24 cellular contexts compared by ENCODE assay signal in genomic region chr2:38733300-38733971, GRCh38. TPM values are rescaled to one million over a fixed set of nuclear protein-coding genes. Genes with fewer than 3 reads are reported as not detected.
DNase-seq lines count a peak whose midpoint lies in the region; ATAC-seq, FAIRE-seq and TF ChIP-seq lines count a peak whose summit lies in the region.
"Had no signal": no experiment of that assay in that cellular context is flagged by ENCODE, and none has a peak within 500 bp of the region (broad histone marks: within the 10 kb centered on the region; RNA-seq: fewer than 3 reads in every experiment).

No MANE protein-coding gene starts in this region.

- TF ChIP-seq POLR2A in GM12891 (IDR thresholded peaks at IDR 0.05; ENCODE audit: low read depth, low read length), result no peak
- TF ChIP-seq POLR2A in body of pancreas (IDR thresholded peaks at IDR 0.05), result no peak

- peak overlapping the region in 1 of 4 donors; percentile 34 for H3K27ac ChIP-seq in body of pancreas
- H3K27ac ChIP-seq: A549, SJCRH30 had no signal

- H3K36me3 ChIP-seq in body of pancreas (replicated peaks in 1 of 2; ENCODE audit: insufficient read depth in 1 of 2, low read depth in 2 of 2), result no peaks in the 10 kb centered on the region

- no peaks in the 10 kb centered on the region for H3K9me3 ChIP-seq in body of pancreas
- H3K9me3 ChIP-seq: A549, heart left ventricle, SJCRH30 had no signal

- peaks cover 27% of the 10 kb centered on the region for H3K4me1 ChIP-seq in body of pancreas
- H3K4me1 ChIP-seq: A549, SJCRH30 had no signal

- peaks cover 11% of the 10 kb centered on the region for H3K4me1 Mint-ChIP-seq in activated CD4-positive, alpha-beta memory T cell treated with anti-CD3 and anti-CD28 coated beads, Interleukin-2, amount 10 ng/mL, durations not matched to agents 7 days and 5 days
- H3K4me1 Mint-ChIP-seq in activated CD4-positive, alpha-beta memory T cell treated with anti-CD3 and anti-CD28 coated beads for 36 hours (ENCODE audit: low read depth), result peaks cover 11% of the 10 kb centered on the region
- H3K4me1 Mint-ChIP-seq in nephron progenitor cell, result peaks cover 23% of the 10 kb centered on the region
- H3K4me1 Mint-ChIP-seq: B cell had no signal

- no peak for DNase-seq in activated CD4-positive, alpha-beta memory T cell treated with anti-CD3 and anti-CD28 coated beads, Interleukin-2, amount 10 ng/mL, durations not matched to agents 7 days and 5 days
- DNase-seq in activated CD4-positive, alpha-beta memory T cell treated with anti-CD3 and anti-CD28 coated beads for 36 hours, result no peak
- DNase-seq in GM12891 (ENCODE audit: insufficient read length, low spot score), result no peak
- DNase-seq in body of pancreas, result peak in 1 of 4 donors; percentile 38
- DNase-seq in nephron progenitor cell, result no peak
- no peak for DNase-seq in NCI-H2227 treated with DMSO at 0.1 percent for 48 hours (lab: John Stamatoyannopoulos, UW)
- no peak for DNase-seq in NK-92 (lab: John Stamatoyannopoulos, UW; ENCODE audit: unreplicated experiment)
- DNase-seq: activated CD4-positive, alpha-beta T cell treated with anti-CD3 and anti-CD28 coated beads for 4 hours; activated CD8-positive, alpha-beta memory T cell treated with anti-CD3 and anti-CD28 coated beads, Interleukin-2, amount 50 U/mL, for 4 hours; NCI-H1417 treated with DMSO at 0.1 percent for 48 hours; NCI-H2081 treated with DMSO at 0.1 percent for 48 hours; SJCRH30; small intestine; stimulated activated CD4-positive, alpha-beta T cell treated with anti-CD3 and anti-CD28 coated beads, Interleukin-1b, Interleukin-23, amount 100 ng/mL, for 48 hours; T-cell had no signal

- no peaks in the 10 kb centered on the region for H3K9me3 Mint-ChIP-seq in activated CD4-positive, alpha-beta memory T cell treated with anti-CD3 and anti-CD28 coated beads, Interleukin-2, amount 10 ng/mL, durations not matched to agents 7 days and 5 days
- no peaks in the 10 kb centered on the region for H3K9me3 Mint-ChIP-seq in activated CD4-positive, alpha-beta memory T cell treated with anti-CD3 and anti-CD28 coated beads for 36 hours
- H3K9me3 Mint-ChIP-seq in nephron progenitor cell, result peaks cover 2% of the 10 kb centered on the region
- H3K9me3 Mint-ChIP-seq: activated naive CD4-positive, alpha-beta T cell treated with anti-CD3 and anti-CD28 coated beads, Interleukin-2, amount 50 U/mL, for 72 hours; memory B cell; T-cell; type B pancreatic cell had no signal

- H3K27me3 ChIP-seq in body of pancreas, result no peaks in the 10 kb centered on the region
- H3K27me3 ChIP-seq: heart left ventricle, SJCRH30 had no signal

- CTCF ChIA-PET in activated CD4-positive, alpha-beta memory T cell treated with anti-CD3 and anti-CD28 coated beads, Interleukin-2, amount 10 ng/mL, durations not matched to agents 7 days and 5 days (lab: Charles Lee), result interaction anchor here (1.5 to 3.5 kb wide), 4 partner anchors 8 to 198 kb away, joined by 4 to 22 read pairs (median 6); no protein-coding TSS in a partner anchor
- CTCF ChIA-PET in activated CD4-positive, alpha-beta memory T cell treated with anti-CD3 and anti-CD28 coated beads for 36 hours (lab: Charles Lee), result interaction anchor here (0.7 to 3.7 kb wide), 7 partner anchors 9 to 583 kb away, joined by 3 to 32 read pairs (median 3); no protein-coding TSS in a partner anchor

- H3K27ac Mint-ChIP-seq in activated CD4-positive, alpha-beta memory T cell treated with anti-CD3 and anti-CD28 coated beads, Interleukin-2, amount 10 ng/mL, durations not matched to agents 7 days and 5 days, result peak overlapping the region; percentile 27
- no peak overlapping the region for H3K27ac Mint-ChIP-seq in activated CD4-positive, alpha-beta memory T cell treated with anti-CD3 and anti-CD28 coated beads for 36 hours
- peak overlapping the region; percentile 30 for H3K27ac Mint-ChIP-seq in nephron progenitor cell
- H3K27ac Mint-ChIP-seq: B cell, GM23338, memory B cell, type B pancreatic cell had no signal

- H3K27me3 Mint-ChIP-seq in activated CD4-positive, alpha-beta memory T cell treated with anti-CD3 and anti-CD28 coated beads, Interleukin-2, amount 10 ng/mL, durations not matched to agents 7 days and 5 days, result no peaks in the 10 kb centered on the region
- H3K27me3 Mint-ChIP-seq in activated CD4-positive, alpha-beta memory T cell treated with anti-CD3 and anti-CD28 coated beads for 36 hours, result no peaks in the 10 kb centered on the region
- H3K27me3 Mint-ChIP-seq in nephron progenitor cell (ENCODE audit: low read depth, poor library complexity), result no peaks in the 10 kb centered on the region
- H3K27me3 Mint-ChIP-seq: B cell, memory B cell, T-cell, type B pancreatic cell had no signal

- no peak for TF ChIP-seq CTCF in body of pancreas (IDR thresholded peaks at IDR 0.05)
- no peak for TF ChIP-seq CTCF in nephron progenitor cell (IDR thresholded peaks at IDR 0.05)

- POLR2A ChIA-PET in activated CD4-positive, alpha-beta memory T cell treated with anti-CD3 and anti-CD28 coated beads, Interleukin-2, amount 10 ng/mL, durations not matched to agents 7 days and 5 days (lab: Charles Lee), result interaction anchor here (0.6 to 13.9 kb wide), 7 partner anchors 9 to 191 kb away, joined by 3 to 170 read pairs (median 4); partner anchors contain the start of gene SRSF7
- POLR2A ChIA-PET in activated CD4-positive, alpha-beta memory T cell treated with anti-CD3 and anti-CD28 coated beads for 36 hours (lab: Charles Lee), result interaction anchor here (1.0 kb wide), 1 partner anchor 10 kb away, joined by 3 read pairs; no protein-coding TSS in a partner anchor

- 25 to 33% methylated on average over 6 of the region's 6 CpGs for WGBS in body of pancreas, 2 donors

- ATAC-seq in body of pancreas (peak; percentile 51), esophagus mucosa (no peak)
- ATAC-seq: GM23338, T-cell had no signal

- H3K4me3 Mint-ChIP-seq in activated CD4-positive, alpha-beta memory T cell treated with anti-CD3 and anti-CD28 coated beads, Interleukin-2, amount 10 ng/mL, durations not matched to agents 7 days and 5 days, result no peak overlapping the region
- no peak overlapping the region for H3K4me3 Mint-ChIP-seq in activated CD4-positive, alpha-beta memory T cell treated with anti-CD3 and anti-CD28 coated beads for 36 hours
- H3K4me3 Mint-ChIP-seq in nephron progenitor cell, result no peak overlapping the region
- H3K4me3 Mint-ChIP-seq: B cell, GM23338, memory B cell, T-cell, type B pancreatic cell had no signal

- FAIRE-seq in GM12891 (lab: Jason Lieb, UNC), result peak; percentile 28
- FAIRE-seq: A549, RCC 7860, small intestine had no signal

- H3K4me3 ChIP-seq in body of pancreas, result no peak overlapping the region
- H3K4me3 ChIP-seq: A549, GM23338, heart left ventricle, SJCRH30 had no signal

- H3K36me3 Mint-ChIP-seq in activated CD4-positive, alpha-beta memory T cell treated with anti-CD3 and anti-CD28 coated beads, Interleukin-2, amount 10 ng/mL, durations not matched to agents 7 days and 5 days (ENCODE audit: low read depth), result peaks cover 67% of the 10 kb centered on the region
- H3K36me3 Mint-ChIP-seq in activated CD4-positive, alpha-beta memory T cell treated with anti-CD3 and anti-CD28 coated beads for 36 hours, result peaks cover 39% of the 10 kb centered on the region
- H3K36me3 Mint-ChIP-seq in nephron progenitor cell (ENCODE audit: low read depth), result peaks cover 28% of the 10 kb centered on the region

- intact Hi-C loops in activated CD4-positive, alpha-beta memory T cell treated with anti-CD3 and anti-CD28 coated beads for 36 hours (cut with micrococcal nuclease), result no loop called here
- intact Hi-C loops in body of pancreas (cut with DNase I), result no loop called here

TF ChIP-seq in GM12891, 5 proteins besides CTCF, POLR2A, EP300 and RAD21:
- no peak for TF ChIP-seq PAX5 (IDR thresholded peaks at IDR 0.05; ENCODE audit: insufficient read depth, low read length, severe bottlenecking)
- no peak for TF ChIP-seq POLR2AphosphoS5 (IDR thresholded peaks at IDR 0.05; ENCODE audit: low read depth, low read length)
- TF ChIP-seq POU2F2 (IDR thresholded peaks at IDR 0.05; ENCODE audit: low read depth, low read length), result no peak
- no peak for TF ChIP-seq SPI1 (IDR thresholded peaks at IDR 0.05; ENCODE audit: low read depth, low read length)
- no peak for TF ChIP-seq TAF1 (IDR thresholded peaks at IDR 0.05; ENCODE audit: low read depth, low read length)

RNA-seq across cellular contexts. Expression of gene SRSF7, which starts 17.7 kb away (rescaled TPM):
- 100 to 1,000 TPM; 243 to 249 TPM for total RNA-seq in activated CD4-positive, alpha-beta memory T cell treated with anti-CD3 and anti-CD28 coated beads, Interleukin-2, amount 10 ng/mL, durations not matched to agents 7 days and 5 days
- 100 to 1,000 TPM; 276 to 279 TPM for total RNA-seq in activated CD4-positive, alpha-beta memory T cell treated with anti-CD3 and anti-CD28 coated beads for 36 hours
- 278 TPM for polyA plus RNA-seq in GM12891 (2012; ENCODE audit: low read depth, missing spikeins)
- total RNA-seq in body of pancreas (10 to 100 TPM; 55.8 to 68.2 TPM), esophagus mucosa (96.2 TPM)

RNA-seq across cellular contexts. Expression of gene GEMIN6, which starts 44.6 kb away (rescaled TPM):
- total RNA-seq in activated CD4-positive, alpha-beta memory T cell treated with anti-CD3 and anti-CD28 coated beads, Interleukin-2, amount 10 ng/mL, durations not matched to agents 7 days and 5 days, result 10 to 100 TPM; 12.0 to 15.3 TPM
- total RNA-seq in activated CD4-positive, alpha-beta memory T cell treated with anti-CD3 and anti-CD28 coated beads for 36 hours, result 10 to 100 TPM; 24.9 to 26.0 TPM
- 13.5 TPM for polyA plus RNA-seq in GM12891 (2012; ENCODE audit: low read depth, missing spikeins)
- total RNA-seq in body of pancreas, result 1 to 10 TPM in 1 of 2 donors, under 1 TPM in 1; 0.33 to 1.8 TPM
- 7.9 TPM for total RNA-seq in esophagus mucosa
